8 cellular contexts compared by ENCODE assay signal in the genomic region with DNA sequence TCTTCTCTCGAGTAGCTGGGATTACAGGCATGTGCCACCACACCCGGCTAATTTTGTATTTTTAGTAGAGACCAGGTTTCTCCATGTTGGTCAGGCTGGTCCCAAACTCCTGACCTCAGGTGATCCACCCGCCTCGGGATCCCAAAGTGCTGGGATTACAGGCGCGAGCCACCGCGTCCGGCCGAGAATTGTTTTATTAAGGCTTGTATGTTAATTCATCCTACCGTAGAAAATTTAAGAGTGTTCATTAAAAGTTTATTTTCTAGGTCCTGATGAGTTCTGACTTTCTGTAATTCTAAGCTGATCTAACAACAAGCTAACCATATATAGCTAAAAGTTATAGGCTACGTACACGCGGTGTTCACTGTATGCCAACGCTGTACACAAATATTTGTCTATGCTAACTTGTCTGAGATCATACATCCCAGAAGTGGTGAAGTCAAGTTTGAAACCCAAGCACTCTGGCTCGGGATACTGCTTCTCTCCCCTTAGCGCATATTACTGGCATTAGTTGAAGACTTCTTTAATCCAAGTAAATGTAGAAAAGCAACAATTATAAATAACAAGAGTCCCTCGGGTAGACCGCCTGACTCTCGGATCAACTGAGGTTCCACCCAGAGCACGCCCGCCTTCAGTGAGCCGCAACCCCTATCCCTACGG. TPM values are rescaled to one million over a fixed set of nuclear protein-coding genes. Genes with fewer than 3 reads are reported as not detected.
DNase-seq lines count a peak whose midpoint lies in the region; ATAC-seq lines count a peak whose summit lies in the region.

No MANE protein-coding gene starts in this region.

- no peaks in the 10 kb centered on the region for H3K27me3 ChIP-seq in iPS DF 6.9 (ENCODE audit: control insufficient read depth, insufficient read depth, low read length)
- H3K27me3 ChIP-seq in skeletal muscle tissue (ENCODE audit: control insufficient read depth in 3 of 3, insufficient read depth in 3 of 3, low read length in 3 of 3) = no peaks in the 10 kb centered on the region

- H3K36me3 ChIP-seq in iPS DF 6.9 (ENCODE audit: control insufficient read depth, insufficient read depth, low read length) = no peaks in the 10 kb centered on the region
- H3K36me3 ChIP-seq in skeletal muscle tissue (ENCODE audit: control insufficient read depth in 3 of 3, insufficient read depth in 3 of 3, low read length in 3 of 3) = peaks cover 0 to 4% (median 0%) of the 10 kb centered on the region in 3 donors

- WGBS in iPS DF 6.9 (ENCODE audit: insufficient coverage, insufficient read length) = no CpG with 5 or more reads among the region's 24 CpGs

- H3K27ac ChIP-seq in iPS DF 6.9 (ENCODE audit: low read length) (no peak overlapping the region), skeletal muscle tissue (ENCODE audit: low read depth, low read length) (peak overlapping the region; percentile 85)

- H3K9me3 ChIP-seq in iPS DF 6.9 (ENCODE audit: control insufficient read depth, insufficient read depth, low read length) (no peaks in the 10 kb centered on the region), skeletal muscle tissue (ENCODE audit: control insufficient read depth in 3 of 3, low read length in 3 of 3) (no peaks in the 10 kb centered on the region)

- H3K4me1 ChIP-seq in iPS DF 6.9 (ENCODE audit: control insufficient read depth, insufficient read depth, low read length) (no peaks in the 10 kb centered on the region; the same call in 1 of the 2 replicates), skeletal muscle tissue (ENCODE audit: control insufficient read depth in 3 of 3, insufficient read depth in 3 of 3, low read length in 3 of 3) (peaks cover 5 to 23% (median 12%) of the 10 kb centered on the region in 3 donors)

- ATAC-seq in HG02678 (IDR thresholded peaks at IDR 0.05; ENCODE audit: unreplicated experiment) = peak; percentile 44

- H3K4me3 ChIP-seq in iPS DF 6.9 (ENCODE audit: low read length) (peak overlapping the region; percentile 99; the same call in 1 of the 2 replicates), skeletal muscle tissue (ENCODE audit: low read length in 3 of 3) (peak overlapping the region; percentile 96 to 100 (median 97))

- DNase-seq in SIG-M5 treated with dmso at 0.1 percent for 504 hours (lab: John Stamatoyannopoulos, UW; ENCODE audit: unreplicated experiment) (peak; percentile 23), SIG-M5 (lab: John Stamatoyannopoulos, UW) (no peak), NCI-H146 (lab: John Stamatoyannopoulos, UW) (peak; percentile 55), amniotic epithelial cell (ENCODE audit: low read depth) (peak; percentile 61), iPS DF 6.9 (ENCODE audit: low read depth, low spot score) (no peak)
- no peak for DNase-seq in stimulated activated naive CD4-positive, alpha-beta T cell (lab: John Stamatoyannopoulos, UW)

- H3K9ac ChIP-seq in skeletal muscle tissue (ENCODE audit: low read depth in 1 of 3, low read length in 3 of 3) = peak overlapping the region; percentile 96 to 98 (median 98)

RNA-seq across cellular contexts. Expression of a gene that starts 0.6 kb away (rescaled TPM):
- 64.2 TPM for total RNA-seq in skeletal muscle tissue

RNA-seq across cellular contexts. Expression of a gene that starts 13.8 kb away (rescaled TPM):
- total RNA-seq in skeletal muscle tissue = 1.0 TPM

Comparison
In these comparisons a context has a peak if more than half of its experiments do, and no peak if none do; other contexts are left out.
1. DNase-seq: peak in SIG-M5 treated with dmso at 0.1 percent for 504 hours (single experiment), NCI-H146 (single experiment) and amniotic epithelial cell (single experiment); none in SIG-M5 (single experiment), iPS DF 6.9 (single experiment) and stimulated activated naive CD4-positive, alpha-beta T cell (0 of 6).